ENCODE assay signal across 26 cellular contexts in genomic region chr6:641225-641985, GRCh38.
"Had no signal": no experiment of that assay in that cellular context is flagged by ENCODE, and none has a peak within 500 bp of the region (broad histone marks: within the 10 kb centered on the region; RNA-seq: fewer than 3 reads in every experiment).

No MANE protein-coding gene starts in this region.

- ATAC-seq: effector memory CD8-positive, alpha-beta T cell; natural killer cell; sciatic nerve; stimulated activated naive CD8-positive, alpha-beta T cell treated with anti-CD3 and anti-CD28 coated beads, Interleukin-15, amount 100 ng/mL, for 72 hours had no signal

- H3K4me2 ChIP-seq: smooth muscle cell had no signal

- H3K36me3 ChIP-seq: prostate gland had no signal

- H3K9ac ChIP-seq: parathyroid adenoma had no signal

- FAIRE-seq: endometrium, frontal cortex, keratinocyte had no signal

- H3K9me3 ChIP-seq: neutrophil, prostate gland, right atrium auricular region, suprapubic skin had no signal

- H2AFZ ChIP-seq: parathyroid adenoma had no signal

- DNase-seq: dermis blood vessel endothelial cell; effector memory CD8-positive, alpha-beta T cell; erythroblast; hypothalamus; natural killer cell; stimulated activated CD4-positive, alpha-beta T cell treated with anti-CD3 and anti-CD28 coated beads, Interleukin-12 subunit alpha, Interleukin-12 subunit beta, amount 100 ng/mL, for 4 hours; stimulated activated CD4-positive, alpha-beta T cell treated with anti-CD3 and anti-CD28 coated beads, Interleukin-1b, Interleukin-23, amount 100 ng/mL, for 48 hours; stimulated activated CD4-positive, alpha-beta T cell treated with anti-CD3 and anti-CD28 coated beads, Interleukin-4, amount 100 ng/mL, for 1 hour; stimulated activated CD8-positive, alpha-beta memory T cell treated with anti-CD3 and anti-CD28 coated beads, Interleukin-4, amount 100 ng/mL, for 48 hours; stimulated activated naive CD4-positive, alpha-beta T cell; stimulated activated naive CD8-positive, alpha-beta T cell treated with anti-CD3 and anti-CD28 coated beads, Interleukin-15, amount 100 ng/mL, for 72 hours; trophoblast cell had no signal

- H3K27ac Mint-ChIP-seq: memory B cell; natural killer cell; stimulated activated naive CD8-positive, alpha-beta T cell treated with anti-CD3 and anti-CD28 coated beads, Interleukin-15, amount 100 ng/mL, for 72 hours had no signal

- H3K4me3 Mint-ChIP-seq: effector memory CD8-positive, alpha-beta T cell; memory B cell; natural killer cell; neural crest cell; stimulated activated naive CD8-positive, alpha-beta T cell treated with anti-CD3 and anti-CD28 coated beads, Interleukin-15, amount 100 ng/mL, for 72 hours had no signal

- H3K27me3 Mint-ChIP-seq: effector memory CD8-positive, alpha-beta T cell; memory B cell; stimulated activated naive CD8-positive, alpha-beta T cell treated with anti-CD3 and anti-CD28 coated beads, Interleukin-15, amount 100 ng/mL, for 72 hours had no signal

- H3K27me3 ChIP-seq: neutrophil, right atrium auricular region, suprapubic skin had no signal

- H3K27ac ChIP-seq: coronary artery, neutrophil, parathyroid adenoma, prostate gland, right atrium auricular region, suprapubic skin had no signal

- H3K4me3 ChIP-seq: coronary artery, lung, prostate gland, right atrium auricular region, smooth muscle cell, suprapubic skin had no signal

- H3K9me3 Mint-ChIP-seq: effector memory CD8-positive, alpha-beta T cell; natural killer cell had no signal

- H3K4me1 ChIP-seq: parathyroid adenoma, prostate gland, right atrium auricular region, suprapubic skin had no signal
